In genomic region chr19:57849162-57849665, GRCh38 we compare ENCODE assay signal across 7 cellular contexts. TPM values are rescaled to one million over a fixed set of nuclear protein-coding genes. Genes with fewer than 3 reads are reported as not detected.
DNase-seq lines count a peak whose midpoint lies in the region; ATAC-seq and TF ChIP-seq lines count a peak whose summit lies in the region.
"Not testable (repeated sequence)": the region's sequence is repeated elsewhere in the genome, so short reads cannot be mapped to it uniquely, and the experiment has no call there.

No MANE protein-coding gene starts in this region.

- peaks cover 46% of the 10 kb centered on the region for H3K36me3 ChIP-seq in HUES64 (ENCODE audit: insufficient read depth, low read length)
- H3K36me3 ChIP-seq in iPS-20b (ENCODE audit: insufficient read depth, low read depth, low read length), result peaks cover 44% of the 10 kb centered on the region
- H3K36me3 ChIP-seq in parathyroid adenoma (ENCODE audit: control insufficient read depth, insufficient read depth, low read length), result not testable (repeated sequence)

- not testable (repeated sequence) for H3K9me3 ChIP-seq in HUES64 (ENCODE audit: insufficient read depth, low read depth, low read length); iPS-20b (ENCODE audit: insufficient read depth, low read depth, low read length); parathyroid adenoma (ENCODE audit: control insufficient read depth, low read length)

- peak overlapping the region; percentile 86 for H3K4me3 Mint-ChIP-seq in WTC11
- peak overlapping the region; percentile 95 for H3K4me3 Mint-ChIP-seq in central memory CD8-positive, alpha-beta T cell

- peaks cover 23% of the 10 kb centered on the region for H3K4me1 Mint-ChIP-seq in WTC11
- H3K4me1 Mint-ChIP-seq in central memory CD8-positive, alpha-beta T cell, result peaks cover 32% of the 10 kb centered on the region

- H3K27me3 ChIP-seq in HUES64 (ENCODE audit: insufficient read depth, low read length); iPS-20b (ENCODE audit: insufficient read depth, low read length); parathyroid adenoma (ENCODE audit: control insufficient read depth, insufficient read depth, low read length): not testable (repeated sequence)

- H3K4me3 ChIP-seq in HUES64 (ENCODE audit: low read length) (peak overlapping the region; percentile 79), iPS-20b (ENCODE audit: low read length) (peak overlapping the region; percentile 90; the same call in 1 of the 2 replicates), parathyroid adenoma (ENCODE audit: low read depth, low read length) (peak overlapping the region; percentile 69)

- POLR2A ChIA-PET in WTC11 (lab: Charles Lee), result interaction anchor here (0.7 to 1.0 kb wide), 3 partner anchors 19 to 80 kb away, joined by 4 to 8 read pairs (median 4); partner anchors contain the start of genes ZNF552, ZNF586 and ZNF587B

- WGBS in HUES64, result 60% methylated on average over 2 of the region's 2 CpGs

- H3K27ac Mint-ChIP-seq in WTC11, result peak overlapping the region; percentile 95
- peak overlapping the region; percentile 97 for H3K27ac Mint-ChIP-seq in central memory CD8-positive, alpha-beta T cell (ENCODE audit: low read depth)

- not testable (repeated sequence) for H3K9ac ChIP-seq in HUES64 (ENCODE audit: low read depth, low read length); parathyroid adenoma
- H3K9ac ChIP-seq in iPS-20b (ENCODE audit: low read depth, low read length), result peak overlapping the region; percentile 92; the same call in 1 of the 2 replicates

- CTCF ChIA-PET in WTC11 (lab: Charles Lee), result interaction anchor here (0.6 to 1.9 kb wide), 2 partner anchors 27 to 140 kb away, joined by 4 to 8 read pairs; partner anchors contain the start of gene ZNF154

- H3K27me3 Mint-ChIP-seq in WTC11 (ENCODE audit: low read depth); central memory CD8-positive, alpha-beta T cell: not testable (repeated sequence)

- not testable (repeated sequence) for H3K4me2 ChIP-seq in parathyroid adenoma (ENCODE audit: low read length)

- peak; percentile 17 for DNase-seq in WTC11 (ENCODE audit: low spot score)
- not testable (repeated sequence) for DNase-seq in central memory CD8-positive, alpha-beta T cell (ENCODE audit: low spot score in 2 of 2)

- TF ChIP-seq CTCF in WTC11 (IDR thresholded peaks at IDR 0.05); parathyroid adenoma (IDR thresholded peaks at IDR 0.05): not testable (repeated sequence)

- peaks cover 25% of the 10 kb centered on the region for H3K79me2 ChIP-seq in parathyroid adenoma

- not testable (repeated sequence) for H3K9me3 Mint-ChIP-seq in WTC11; central memory CD8-positive, alpha-beta T cell

- H2AFZ ChIP-seq in parathyroid adenoma, result not testable (repeated sequence)

- peaks cover 32% of the 10 kb centered on the region for H3K36me3 Mint-ChIP-seq in WTC11
- peaks cover 25% of the 10 kb centered on the region for H3K36me3 Mint-ChIP-seq in central memory CD8-positive, alpha-beta T cell (ENCODE audit: insufficient read depth)

- H3K4me1 ChIP-seq in HUES64 (ENCODE audit: insufficient read depth, low read length); iPS-20b (ENCODE audit: insufficient read depth, low read length); parathyroid adenoma: not testable (repeated sequence)

- peak; percentile 18 for ATAC-seq in GM18870 (IDR thresholded peaks at IDR 0.05; ENCODE audit: unreplicated experiment)
- peak; percentile 22 for ATAC-seq in HG02571 (IDR thresholded peaks at IDR 0.05; ENCODE audit: unreplicated experiment)
- ATAC-seq in WTC11, result peak; percentile 74
- ATAC-seq in central memory CD8-positive, alpha-beta T cell (replicated peaks; ENCODE audit: extremely low read depth, poor library complexity, severe bottlenecking), result not testable (repeated sequence)

- peak overlapping the region; percentile 94; the same call in 1 of the 2 replicates for H3K27ac ChIP-seq in HUES64 (ENCODE audit: low read depth, low read length)
- H3K27ac ChIP-seq in iPS-20b (ENCODE audit: low read length); parathyroid adenoma: not testable (repeated sequence)

RNA-seq across cellular contexts. Expression of gene ZNF587, which starts 0.4 kb away (rescaled TPM):
- polyA plus RNA-seq in HUES64 (2013, experiment 1 of 2), result 10.7 TPM
- polyA plus RNA-seq in HUES64 (2013, experiment 2 of 2), result 11.9 TPM
- total RNA-seq in WTC11 (2021), result 46.6 to 57.0 TPM (median 47.0 TPM) in 3 replicates

RNA-seq across cellular contexts. Expression of gene ZNF587B, which starts 19.1 kb away (rescaled TPM):
- polyA plus RNA-seq in HUES64 (2013, experiment 1 of 2), result 18.8 TPM
- polyA plus RNA-seq in HUES64 (2013, experiment 2 of 2), result 19.2 TPM
- 39.9 to 43.2 TPM (median 41.7 TPM) in 3 replicates for total RNA-seq in WTC11 (2021)

RNA-seq across cellular contexts. Expression of gene ZNF552, which starts 34.5 kb away (rescaled TPM):
- 7.9 TPM for polyA plus RNA-seq in HUES64 (2013, experiment 1 of 2)
- polyA plus RNA-seq in HUES64 (2013, experiment 2 of 2), result 5.1 TPM
- 9.0 to 13.1 TPM (median 9.3 TPM) in 3 replicates for total RNA-seq in WTC11 (2021)

RNA-seq across cellular contexts. Expression of gene ZNF814, which starts 39.6 kb away (rescaled TPM):
- polyA plus RNA-seq in HUES64 (2013, experiment 1 of 2), result 45.5 TPM
- polyA plus RNA-seq in HUES64 (2013, experiment 2 of 2), result 48.6 TPM
- total RNA-seq in WTC11 (2021), result 60.7 to 80.8 TPM (median 77.8 TPM) in 3 replicates
